Comparison of ENCODE assay signal across 9 cellular contexts in genomic region chr15:64105113-64105704, GRCh38. TPM values are rescaled to one million over a fixed set of nuclear protein-coding genes. Genes with fewer than 3 reads are reported as not detected.
DNase-seq lines count a peak whose midpoint lies in the region; ATAC-seq and TF ChIP-seq lines count a peak whose summit lies in the region.
"Had no signal": no experiment of that assay in that cellular context is flagged by ENCODE, and none has a peak within 500 bp of the region (broad histone marks: within the 10 kb centered on the region; RNA-seq: fewer than 3 reads in every experiment).

No MANE protein-coding gene starts in this region.

- H3K9me3 ChIP-seq in spleen, result no peaks in the 10 kb centered on the region

- WGBS in spleen, 5 donors, result 62 to 80% (median 73%) methylated on average over 9 of the region's 9 CpGs

- no peak overlapping the region for H3K4me3 Mint-ChIP-seq in activated T-helper 17 cell treated with anti-CD3 and anti-CD28 coated beads, Interleukin-2, amount 50 U/mL, for 72 hours
- H3K4me3 Mint-ChIP-seq: activated T-cell treated with anti-CD3 and anti-CD28 coated beads, Interleukin-2, amount 50 U/mL, for 4 hours had no signal

- ATAC-seq in GM18498 (IDR thresholded peaks at IDR 0.05; ENCODE audit: unreplicated experiment), result no peak
- ATAC-seq in activated T-helper 17 cell treated with anti-CD3 and anti-CD28 coated beads, Interleukin-2, amount 50 U/mL, for 72 hours (replicated peaks), result no peak
- ATAC-seq: activated T-cell treated with anti-CD3 and anti-CD28 coated beads, Interleukin-2, amount 50 U/mL, for 4 hours had no signal

- H3K27ac Mint-ChIP-seq in activated T-helper 17 cell treated with anti-CD3 and anti-CD28 coated beads, Interleukin-2, amount 50 U/mL, for 72 hours, result no peak overlapping the region

- peak overlapping the region; percentile 62 for H3K27ac ChIP-seq in HL-60 (replicated peaks)
- H3K27ac ChIP-seq in spleen, result peak overlapping the region in 6 of 8 donors; percentile 30 to 80 (median 71)

- peak in 1 of 2 experiments; percentile 59 for DNase-seq in HL-60 (ENCODE audit: low read depth in 1 of 2, low spot score in 1 of 2)
- DNase-seq in cardiac fibroblast (ENCODE audit: low read depth in 2 of 2), result peak; percentile 77 to 90
- peak; percentile 27 for DNase-seq in kidney tubule cell (ENCODE audit: low spot score)
- no peak for DNase-seq in spleen
- no peak for DNase-seq in NCI-H2196 (lab: John Stamatoyannopoulos, UW; ENCODE audit: unreplicated experiment)
- DNase-seq in NCI-H1092 (lab: John Stamatoyannopoulos, UW), result no peak
- DNase-seq: activated T-cell treated with anti-CD3 and anti-CD28 coated beads, Interleukin-2, amount 50 U/mL, for 4 hours had no signal

- TF ChIP-seq CTCF in HL-60 (IDR thresholded peaks at IDR 0.05; ENCODE audit: insufficient read depth, low read length) (no peak), cardiac fibroblast (IDR thresholded peaks at IDR 0.05; ENCODE audit: low read depth, low read length) (no peak), spleen (IDR thresholded peaks at IDR 0.05 in 8 of 11, conservative IDR thresholded peaks at IDR 0.05 in 3 of 11) (no peak)

- no peaks in the 10 kb centered on the region for H3K9me3 Mint-ChIP-seq in activated T-helper 17 cell treated with anti-CD3 and anti-CD28 coated beads, Interleukin-2, amount 50 U/mL, for 72 hours
- H3K9me3 Mint-ChIP-seq: activated T-cell treated with anti-CD3 and anti-CD28 coated beads, Interleukin-2, amount 50 U/mL, for 4 hours had no signal

- peaks cover 9% of the 10 kb centered on the region for H3K4me1 Mint-ChIP-seq in activated T-helper 17 cell treated with anti-CD3 and anti-CD28 coated beads, Interleukin-2, amount 50 U/mL, for 72 hours

- H3K36me3 Mint-ChIP-seq in activated T-helper 17 cell treated with anti-CD3 and anti-CD28 coated beads, Interleukin-2, amount 50 U/mL, for 72 hours (ENCODE audit: low read depth), result peaks cover 9% of the 10 kb centered on the region

- intact Hi-C loops in spleen (cut with DNase I; ENCODE audit: low total_unique reads), result no loop called here

- no peak for TF ChIP-seq POLR2A in spleen (IDR thresholded peaks at IDR 0.05)

- peaks cover 24 to 100% (median 85%) of the 10 kb centered on the region in 6 donors for H3K4me1 ChIP-seq in spleen

- no peaks in the 10 kb centered on the region for H3K27me3 Mint-ChIP-seq in activated T-helper 17 cell treated with anti-CD3 and anti-CD28 coated beads, Interleukin-2, amount 50 U/mL, for 72 hours

- H3K36me3 ChIP-seq in spleen, result peaks cover 0 to 6% (median 0%) of the 10 kb centered on the region in 6 donors

- no peak overlapping the region for H3K4me3 ChIP-seq in HL-60 (replicated peaks; ENCODE audit: insufficient read depth, low read length)
- no peak overlapping the region for H3K4me3 ChIP-seq in cardiac fibroblast (replicated peaks in 1 of 2; ENCODE audit: low read depth in 2 of 2, low read length in 2 of 2)
- H3K4me3 ChIP-seq in spleen, result no peak overlapping the region

- no peaks in the 10 kb centered on the region for H3K27me3 ChIP-seq in HL-60 (ENCODE audit: insufficient read depth, poor library complexity, severe bottlenecking)
- no peaks in the 10 kb centered on the region for H3K27me3 ChIP-seq in spleen (replicated peaks in 1 of 7)

RNA-seq across cellular contexts. Expression of gene SNX1, which starts 9.4 kb away (rescaled TPM):
- 100 to 1,000 TPM in 6 of 7 donors, 10 to 100 TPM in 1; 99.9 to 161 (median 134) TPM for total RNA-seq in spleen
- polyA plus RNA-seq in spleen, result 10 to 100 TPM; 45.5 to 73.7 (median 58.0) TPM
- 100 to 1,000 TPM in 1 of 2 donors, 10 to 100 TPM in 1; 91.3 to 126 TPM for total RNA-seq in activated T-helper 17 cell treated with anti-CD3 and anti-CD28 coated beads, Interleukin-2, amount 50 U/mL, for 72 hours

RNA-seq across cellular contexts. Expression of gene CIAO2A, which starts 11.6 kb away (rescaled TPM):
- total RNA-seq in spleen, result 100 to 1,000 TPM in 1 of 7 donors, 10 to 100 TPM in 6; 42.2 to 112 (median 53.4) TPM
- polyA plus RNA-seq in spleen, result 100 to 1,000 TPM; 109 to 129 (median 122) TPM
- total RNA-seq in activated T-helper 17 cell treated with anti-CD3 and anti-CD28 coated beads, Interleukin-2, amount 50 U/mL, for 72 hours, result 10 to 100 TPM; 71.7 to 99.1 TPM

RNA-seq across cellular contexts. Expression of gene SNX22, which starts 46.3 kb away (rescaled TPM):
- 10 to 100 TPM in 6 of 7 donors, 1 to 10 TPM in 1; 8.9 to 18.6 (median 13.6) TPM for total RNA-seq in spleen
- polyA plus RNA-seq in spleen, result 10 to 100 TPM; 13.9 to 17.6 (median 17.1) TPM
- under 1 TPM; 0.26 to 0.77 TPM for total RNA-seq in activated T-helper 17 cell treated with anti-CD3 and anti-CD28 coated beads, Interleukin-2, amount 50 U/mL, for 72 hours

RNA-seq across cellular contexts. Expression of gene PPIB, which starts 57.6 kb away (rescaled TPM):
- 100 to 1,000 TPM; 250 to 448 (median 305) TPM for total RNA-seq in spleen
- 100 to 1,000 TPM; 281 to 402 (median 287) TPM for polyA plus RNA-seq in spleen
- total RNA-seq in activated T-helper 17 cell treated with anti-CD3 and anti-CD28 coated beads, Interleukin-2, amount 50 U/mL, for 72 hours, result 100 to 1,000 TPM; 194 to 363 TPM

RNA-seq across cellular contexts. Expression of gene DAPK2, which starts 58.9 kb away (rescaled TPM):
- 10 to 100 TPM; 12.2 to 38.3 (median 20.6) TPM for total RNA-seq in spleen
- 1 to 10 TPM; 4.9 to 7.6 (median 6.0) TPM for polyA plus RNA-seq in spleen
- 10 to 100 TPM in 1 of 2 donors, under 1 TPM in 1; 0.82 to 10.6 TPM for total RNA-seq in activated T-helper 17 cell treated with anti-CD3 and anti-CD28 coated beads, Interleukin-2, amount 50 U/mL, for 72 hours

Comparison
In these comparisons a context has a peak if more than half of its experiments do, and no peak if none do; other contexts are left out.
1. DNase-seq: peak in cardiac fibroblast (2 of 2) and kidney tubule cell (single experiment); none in spleen (single experiment), NCI-H2196 (single experiment) and NCI-H1092 (single experiment).
2. RNA of gene SNX22, which starts 46.3 kb away (total RNA-seq): 8.9 to 18.6 TPM in spleen; 0.26 to 0.77 TPM in activated T-helper 17 cell treated with anti-CD3 and anti-CD28 coated beads, Interleukin-2, amount 50 U/mL, for 72 hours; every median in the first group is over 4 times any median in the second.